ENCODE assay signal across 3 cellular contexts in genomic region chr11:69122337-69122641, GRCh38.
TF ChIP-seq lines count a peak whose summit lies in the region.

No MANE protein-coding gene starts in this region.

TF ChIP-seq in A549, 52 proteins besides CTCF, POLR2A, EP300 and RAD21:
- TF ChIP-seq NR3C1 (IDR thresholded peaks at IDR 0.05) (no peak), E2F6 (IDR thresholded peaks at IDR 0.05; ENCODE audit: borderline replicate concordance, low read depth) (no peak), HDAC2 (IDR thresholded peaks at IDR 0.05) (0 out of 2 replicates have a peak, but pooled peaks have one; percentile 45)

TF ChIP-seq in HCT116, 20 proteins besides CTCF, POLR2A, EP300 and RAD21:
- no peak for TF ChIP-seq YY1 (IDR thresholded peaks at IDR 0.05; ENCODE audit: extremely low read depth, insufficient replicate concordance, low read depth, low read length)
- TF ChIP-seq ZFX (IDR thresholded peaks at IDR 0.05), result no peak
- TF ChIP-seq JUND (IDR thresholded peaks at IDR 0.05), result no peak
- no peak for TF ChIP-seq CEBPB (IDR thresholded peaks at IDR 0.05; ENCODE audit: low read depth)
- TF ChIP-seq SP1 (IDR thresholded peaks at IDR 0.05; ENCODE audit: low read depth), result no peak
- no peak for TF ChIP-seq MAX (IDR thresholded peaks at IDR 0.05)
- TF ChIP-seq EGR1 (IDR thresholded peaks at IDR 0.05; ENCODE audit: low read depth), result no peak
- TF ChIP-seq ZNF274 (IDR thresholded peaks at IDR 0.05; ENCODE audit: low read depth, low read length), result no peak
- no peak for TF ChIP-seq ZBTB33 (IDR thresholded peaks at IDR 0.05; ENCODE audit: extremely low read depth, insufficient replicate concordance, low read length)
- no peak for TF ChIP-seq CBX3 (IDR thresholded peaks at IDR 0.05; ENCODE audit: low read depth)
- TF ChIP-seq EZH2 (IDR thresholded peaks at IDR 0.05), result no peak
- TF ChIP-seq REST (IDR thresholded peaks at IDR 0.05; ENCODE audit: low read depth), result no peak
- no peak for TF ChIP-seq SIN3A (IDR thresholded peaks at IDR 0.05; ENCODE audit: low read depth)
- TF ChIP-seq TCF7L2 (IDR thresholded peaks at IDR 0.05; ENCODE audit: borderline replicate concordance, extremely low read depth, insufficient read depth, insufficient read length), result no peak
- no peak for TF ChIP-seq POLR2AphosphoS5 (IDR thresholded peaks at IDR 0.05; ENCODE audit: low read depth, low read length)
- no peak for TF ChIP-seq ELF1 (IDR thresholded peaks at IDR 0.05; ENCODE audit: borderline replicate concordance, low read depth)
- TF ChIP-seq ATF3 (IDR thresholded peaks at IDR 0.05), result no peak
- no peak for TF ChIP-seq EZH2phosphoT487 (IDR thresholded peaks at IDR 0.05; ENCODE audit: borderline replicate concordance)

TF ChIP-seq in H1, 55 proteins besides CTCF, POLR2A, EP300 and RAD21:
- no peak for TF ChIP-seq POU5F1 (IDR thresholded peaks at IDR 0.05; ENCODE audit: low read depth, low read length)
- TF ChIP-seq YY1 (IDR thresholded peaks at IDR 0.05; ENCODE audit: low read depth, low read length), result no peak
- TF ChIP-seq KDM5A (IDR thresholded peaks at IDR 0.05; ENCODE audit: low read length), result no peak
- no peak for TF ChIP-seq SIN3A (conservative IDR thresholded peaks at IDR 0.05 in 1 of 2, IDR thresholded peaks at IDR 0.05 in 1 of 2; ENCODE audit: low read depth in 1 of 2, low read length in 2 of 2)
- no peak for TF ChIP-seq SUZ12 (IDR thresholded peaks at IDR 0.05; ENCODE audit: low read length)
- no peak for TF ChIP-seq ATF2 (IDR thresholded peaks at IDR 0.05; ENCODE audit: low read length)
- no peak for TF ChIP-seq SP1 (IDR thresholded peaks at IDR 0.05; ENCODE audit: low read depth, low read length)
- no peak for TF ChIP-seq RXRA (IDR thresholded peaks at IDR 0.05; ENCODE audit: insufficient read depth, low read depth, low read length)
- no peak for TF ChIP-seq MAFK (IDR thresholded peaks at IDR 0.05; ENCODE audit: low read depth, low read length)
- no peak for TF ChIP-seq E2F6 (IDR thresholded peaks at IDR 0.05)
- no peak for TF ChIP-seq TAF1 (IDR thresholded peaks at IDR 0.05; ENCODE audit: low read depth, low read length)
- TF ChIP-seq MAX (IDR thresholded peaks at IDR 0.05), result no peak
- no peak for TF ChIP-seq TBP (IDR thresholded peaks at IDR 0.05; ENCODE audit: low read depth, low read length)
- TF ChIP-seq GABPA (IDR thresholded peaks at IDR 0.05; ENCODE audit: borderline replicate concordance, insufficient read depth, low read length), result no peak
- TF ChIP-seq USF2 (IDR thresholded peaks at IDR 0.05; ENCODE audit: low read length), result no peak
- no peak for TF ChIP-seq RBBP5 (IDR thresholded peaks at IDR 0.05; ENCODE audit: borderline replicate concordance, low read depth, low read length)
- TF ChIP-seq SRF (IDR thresholded peaks at IDR 0.05; ENCODE audit: low read depth, low read length), result no peak
- TF ChIP-seq SIX5 (IDR thresholded peaks at IDR 0.05; ENCODE audit: low read depth, low read length), result no peak
- TF ChIP-seq POLR2AphosphoS5 (IDR thresholded peaks at IDR 0.05; ENCODE audit: low read depth, low read length), result no peak
- no peak for TF ChIP-seq SIRT6 (IDR thresholded peaks at IDR 0.05; ENCODE audit: low read length)
